In genomic region chr4:7103599-7104365, GRCh38 we compare ENCODE assay signal across 8 cellular contexts. TPM values are rescaled to one million over a fixed set of nuclear protein-coding genes. Genes with fewer than 3 reads are reported as not detected.
DNase-seq lines count a peak whose midpoint lies in the region; ATAC-seq and TF ChIP-seq lines count a peak whose summit lies in the region.

No MANE protein-coding gene starts in this region.

- intact Hi-C loops in sciatic nerve (cut with DNase I) = no loop called here

- DNase-seq in activated naive CD4-positive, alpha-beta T cell treated with anti-CD3 and anti-CD28 coated beads, Interleukin-2, amount 10 ng/mL, durations not matched to agents 7 days and 5 days = peak; percentile 25
- no peak for DNase-seq in activated naive CD4-positive, alpha-beta T cell treated with anti-CD3 and anti-CD28 coated beads, Interleukin-2, amount 50 U/mL, for 16 hours
- DNase-seq in hepatocyte (ENCODE audit: low spot score) = peak; percentile 92
- peak; percentile 87 for DNase-seq in sciatic nerve (ENCODE audit: low spot score)
- DNase-seq in SK-N-DZ (ENCODE audit: low spot score) = no peak
- DNase-seq in stimulated activated naive CD4-positive, alpha-beta T cell treated with Interleukin-2 at 50 U/mL for 16 hours (lab: John Stamatoyannopoulos, UW) = no peak

- CTCF ChIA-PET in activated naive CD4-positive, alpha-beta T cell treated with anti-CD3 and anti-CD28 coated beads, Interleukin-2, amount 10 ng/mL, durations not matched to agents 7 days and 5 days (lab: Charles Lee) = interaction anchor here (1.0 to 1.9 kb wide), 3 partner anchors 12 to 698 kb away, joined by 3 to 7 read pairs (median 3); no protein-coding TSS in a partner anchor

- peak overlapping the region; percentile 95 for H3K27ac ChIP-seq in hepatocyte

- peaks cover 41% of the 10 kb centered on the region for H3K27me3 Mint-ChIP-seq in activated naive CD4-positive, alpha-beta T cell treated with anti-CD3 and anti-CD28 coated beads, Interleukin-2, amount 10 ng/mL, durations not matched to agents 7 days and 5 days
- no peaks in the 10 kb centered on the region for H3K27me3 Mint-ChIP-seq in activated T-helper 17 cell treated with anti-CD3 and anti-CD28 coated beads, Interleukin-2, amount 50 U/mL, for 72 hours

- no peak for ATAC-seq in activated T-helper 17 cell treated with anti-CD3 and anti-CD28 coated beads, Interleukin-2, amount 50 U/mL, for 72 hours (replicated peaks)
- ATAC-seq in sciatic nerve (peak; percentile 60), HG03457 (IDR thresholded peaks at IDR 0.05; ENCODE audit: unreplicated experiment) (no peak)

- no peak for TF ChIP-seq CTCF in hepatocyte (IDR thresholded peaks at IDR 0.05; ENCODE audit: poor library complexity)

- H3K4me3 Mint-ChIP-seq in activated naive CD4-positive, alpha-beta T cell treated with anti-CD3 and anti-CD28 coated beads, Interleukin-2, amount 10 ng/mL, durations not matched to agents 7 days and 5 days = peak overlapping the region; percentile 77
- H3K4me3 Mint-ChIP-seq in activated T-helper 17 cell treated with anti-CD3 and anti-CD28 coated beads, Interleukin-2, amount 50 U/mL, for 72 hours = peak overlapping the region; percentile 85

- H3K9me3 Mint-ChIP-seq in activated naive CD4-positive, alpha-beta T cell treated with anti-CD3 and anti-CD28 coated beads, Interleukin-2, amount 10 ng/mL, durations not matched to agents 7 days and 5 days = no peaks in the 10 kb centered on the region
- no peaks in the 10 kb centered on the region for H3K9me3 Mint-ChIP-seq in activated T-helper 17 cell treated with anti-CD3 and anti-CD28 coated beads, Interleukin-2, amount 50 U/mL, for 72 hours

- H3K36me3 ChIP-seq in hepatocyte (replicated peaks; ENCODE audit: insufficient read depth, low read depth) = no peaks in the 10 kb centered on the region

- H3K27ac Mint-ChIP-seq in activated naive CD4-positive, alpha-beta T cell treated with anti-CD3 and anti-CD28 coated beads, Interleukin-2, amount 10 ng/mL, durations not matched to agents 7 days and 5 days = no peak overlapping the region
- H3K27ac Mint-ChIP-seq in activated T-helper 17 cell treated with anti-CD3 and anti-CD28 coated beads, Interleukin-2, amount 50 U/mL, for 72 hours = peak overlapping the region; percentile 77

- H3K9me2 ChIP-seq in hepatocyte (replicated peaks; ENCODE audit: insufficient read depth) = no peaks in the 10 kb centered on the region

- peak overlapping the region; percentile 46 for H2AFZ ChIP-seq in hepatocyte

- H3K4me1 ChIP-seq in hepatocyte (ENCODE audit: insufficient read depth) = peaks cover 21% of the 10 kb centered on the region

- H4K20me1 ChIP-seq in hepatocyte (ENCODE audit: insufficient read depth, poor library complexity, severe bottlenecking) = no peaks in the 10 kb centered on the region

- peaks cover 22% of the 10 kb centered on the region for H3K4me1 Mint-ChIP-seq in activated naive CD4-positive, alpha-beta T cell treated with anti-CD3 and anti-CD28 coated beads, Interleukin-2, amount 10 ng/mL, durations not matched to agents 7 days and 5 days
- peaks cover 5% of the 10 kb centered on the region for H3K4me1 Mint-ChIP-seq in activated T-helper 17 cell treated with anti-CD3 and anti-CD28 coated beads, Interleukin-2, amount 50 U/mL, for 72 hours

- 43% methylated on average over 21 of the region's 22 CpGs for WGBS in hepatocyte (ENCODE audit: low lambda C conversion rate, missing lambda C conversion rate)

- H3K9me3 ChIP-seq in hepatocyte (ENCODE audit: low read depth) = no peaks in the 10 kb centered on the region

- H3K36me3 Mint-ChIP-seq in activated naive CD4-positive, alpha-beta T cell treated with anti-CD3 and anti-CD28 coated beads, Interleukin-2, amount 10 ng/mL, durations not matched to agents 7 days and 5 days = no peaks in the 10 kb centered on the region
- no peaks in the 10 kb centered on the region for H3K36me3 Mint-ChIP-seq in activated T-helper 17 cell treated with anti-CD3 and anti-CD28 coated beads, Interleukin-2, amount 50 U/mL, for 72 hours (ENCODE audit: low read depth)

- H3K4me3 ChIP-seq in hepatocyte = no peak overlapping the region

- no peaks in the 10 kb centered on the region for H3K27me3 ChIP-seq in hepatocyte

- no peaks in the 10 kb centered on the region for H3K79me2 ChIP-seq in hepatocyte

- peak overlapping the region; percentile 91 for H3K4me2 ChIP-seq in hepatocyte

RNA-seq across cellular contexts. Expression of gene GRPEL1, which starts 35.9 kb away (rescaled TPM):
- total RNA-seq in activated T-helper 17 cell treated with anti-CD3 and anti-CD28 coated beads, Interleukin-2, amount 50 U/mL, for 72 hours = 10 to 100 TPM; 56.3 to 92.5 TPM
- total RNA-seq in hepatocyte (28.3 and 35.5 TPM in 2 replicates), sciatic nerve (20.6 TPM)
- 53.9 and 56.5 TPM in 2 replicates for polyA plus RNA-seq in hepatocyte
- 32.6 and 35.1 TPM in 2 replicates for polyA plus RNA-seq in SK-N-DZ (2014; cell fraction: cytosol; rRNA removed)
- polyA plus RNA-seq in SK-N-DZ (2014; cell fraction: nucleus; rRNA removed) = 14.1 and 16.0 TPM in 2 replicates

Comparison
In these comparisons a context has a peak if more than half of its experiments do, and no peak if none do; other contexts are left out.
1. DNase-seq: peak in activated naive CD4-positive, alpha-beta T cell treated with anti-CD3 and anti-CD28 coated beads, Interleukin-2, amount 10 ng/mL, durations not matched to agents 7 days and 5 days (single experiment), hepatocyte (single experiment) and sciatic nerve (single experiment); none in activated naive CD4-positive, alpha-beta T cell treated with anti-CD3 and anti-CD28 coated beads, Interleukin-2, amount 50 U/mL, for 16 hours (single experiment), SK-N-DZ (single experiment) and stimulated activated naive CD4-positive, alpha-beta T cell treated with Interleukin-2 at 50 U/mL for 16 hours (single experiment).